ENCODE assay signal across 9 cellular contexts in the genomic region with DNA sequence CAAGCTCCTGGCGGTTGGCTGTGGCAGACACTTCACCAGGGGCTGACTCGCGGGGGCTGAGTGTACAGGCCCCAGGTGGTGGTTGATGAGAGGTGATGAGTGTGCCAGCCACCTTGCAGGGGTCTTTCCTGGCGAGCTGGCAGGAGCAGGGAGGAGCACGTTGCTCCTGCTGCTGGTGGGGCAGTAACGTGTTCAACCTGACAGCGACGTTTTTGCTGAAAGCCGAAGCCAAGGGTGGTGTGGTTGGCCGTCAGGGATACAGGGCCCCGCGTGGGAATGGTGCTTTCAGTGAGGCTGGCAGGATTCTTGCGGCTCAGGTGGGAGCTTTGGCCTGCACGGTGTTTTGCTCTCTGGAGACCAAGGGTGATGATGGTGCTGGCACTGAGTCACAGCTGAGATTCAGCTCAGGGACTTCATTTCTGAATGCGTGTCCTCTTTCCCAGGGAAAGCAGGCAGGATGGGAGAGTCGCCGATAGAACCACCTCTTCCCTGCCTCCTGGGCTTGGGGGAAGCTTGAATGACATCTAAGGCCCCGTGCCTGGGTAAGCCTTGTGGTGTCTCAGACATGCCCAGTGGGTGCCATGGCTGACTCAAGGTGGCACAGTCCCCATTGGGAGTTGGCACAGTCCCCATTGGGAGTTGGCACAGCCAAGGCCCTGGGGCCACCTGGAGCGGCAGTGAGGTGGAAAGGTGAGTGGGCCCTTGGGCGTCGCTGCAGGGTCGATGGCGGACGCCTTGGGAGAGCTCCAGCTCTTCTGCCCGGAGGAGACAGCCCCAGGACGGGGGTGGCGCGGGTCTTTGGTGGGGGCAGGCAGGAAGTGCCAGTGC. TPM values are rescaled to one million over a fixed set of nuclear protein-coding genes. Genes with fewer than 3 reads are reported as not detected.
DNase-seq lines count a peak whose midpoint lies in the region; ATAC-seq and TF ChIP-seq lines count a peak whose summit lies in the region.
"Had no signal": no experiment of that assay in that cellular context is flagged by ENCODE, and none has a peak within 500 bp of the region (broad histone marks: within the 10 kb centered on the region; RNA-seq: fewer than 3 reads in every experiment).

No MANE protein-coding gene starts in this region.

- POLR2A ChIA-PET in A673 (lab: Charles Lee; ENCODE audit: low non-redundant PET), result no interaction called here

- no TSS peak for BruUV-seq in A673 (replicated peaks; lab: Mats Ljungman, UMichigan)

- H3K27me3 ChIP-seq in A673 (replicated peaks; ENCODE audit: insufficient read depth, low read depth, low read length, poor library complexity) (no peaks in the 10 kb centered on the region), RWPE2 (ENCODE audit: insufficient read depth, poor library complexity, severe bottlenecking) (no peaks in the 10 kb centered on the region)

- peak overlapping the region; percentile 48 to 65 (median 59) for H3K4me3 Mint-ChIP-seq in nephron

- CTCF ChIA-PET in A673 (lab: Charles Lee), result interaction anchor here (0.6 kb wide), 2 partner anchors 38 to 202 kb away, joined by 3 read pairs; no protein-coding TSS in a partner anchor

- ATAC-seq in RWPE2 (ENCODE audit: low read depth) (no peak), GM19452 (IDR thresholded peaks at IDR 0.05; ENCODE audit: unreplicated experiment) (no peak)

- intact Hi-C loops in A673 (cut with micrococcal nuclease; ENCODE audit: unreplicated experiment), result no loop called here

- H3K4me1 Mint-ChIP-seq in nephron, result peaks cover 67% of the 10 kb centered on the region

- peak overlapping the region; percentile 20 for H3K4me3 ChIP-seq in A673 (ENCODE audit: low read depth, low read length, poor library complexity, severe bottlenecking)
- no peak overlapping the region for H3K4me3 ChIP-seq in RWPE2 (ENCODE audit: severe bottlenecking)
- peak overlapping the region; percentile 12 for H3K4me3 ChIP-seq in epithelial cell of esophagus (ENCODE audit: low read length)

- peak overlapping the region; percentile 87 to 95 (median 92) for H3K27ac Mint-ChIP-seq in nephron

- no peaks in the 10 kb centered on the region for H3K9me3 ChIP-seq in A673 (ENCODE audit: low read depth, low read length, poor library complexity, severe bottlenecking)
- no peaks in the 10 kb centered on the region for H3K9me3 ChIP-seq in RWPE2 (ENCODE audit: severe bottlenecking)

- peak overlapping the region; percentile 89 for H3K27ac ChIP-seq in A673 (ENCODE audit: low read depth, low read length, poor library complexity, severe bottlenecking)
- peak overlapping the region; percentile 74 for H3K27ac ChIP-seq in RWPE2 (ENCODE audit: poor library complexity, severe bottlenecking)
- H3K27ac ChIP-seq: KMS-11 had no signal

- DNase-seq in A673 (ENCODE audit: low spot score) (no peak), RWPE2 (ENCODE audit: low spot score) (no peak), epithelial cell of esophagus (ENCODE audit: low read depth) (peak; percentile 64), SIG-M5 (lab: John Stamatoyannopoulos, UW) (no peak), SHP77 (lab: John Stamatoyannopoulos, UW) (no peak), hippocampal formation (lab: John Stamatoyannopoulos, UW) (no peak)

- TF ChIP-seq CTCF in A673 (conservative IDR thresholded peaks at IDR 0.05; ENCODE audit: low read depth, low read length), result no peak
- no peak for TF ChIP-seq CTCF in RWPE2 (IDR thresholded peaks at IDR 0.05; ENCODE audit: poor library complexity, severe bottlenecking)
- no peak for TF ChIP-seq CTCF in epithelial cell of esophagus (IDR thresholded peaks at IDR 0.05; ENCODE audit: insufficient read depth, low read depth, low read length, missing control alignments)
- no peak for TF ChIP-seq CTCF in nephron (IDR thresholded peaks at IDR 0.05; ENCODE audit: unreplicated experiment in 3 of 3)

- no peaks in the 10 kb centered on the region for H3K27me3 Mint-ChIP-seq in nephron (ENCODE audit: low read depth)

- H3K9me3 Mint-ChIP-seq in nephron, result no peaks in the 10 kb centered on the region

- H3K4me1 ChIP-seq in A673 (ENCODE audit: insufficient read depth, low read length, poor library complexity, severe bottlenecking) (peaks cover 24% of the 10 kb centered on the region), RWPE2 (ENCODE audit: insufficient read depth, poor library complexity, severe bottlenecking) (peaks cover 23% of the 10 kb centered on the region)

- H3K36me3 ChIP-seq in A673 (ENCODE audit: insufficient read depth, low read length, poor library complexity, severe bottlenecking), result peaks cover 56% of the 10 kb centered on the region
- H3K36me3 ChIP-seq in RWPE2 (ENCODE audit: low read depth), result peaks cover 69% of the 10 kb centered on the region

- H3K36me3 Mint-ChIP-seq in nephron (ENCODE audit: low read depth), result peaks cover 27% of the 10 kb centered on the region

RNA-seq across cellular contexts. Expression of a gene that starts 8.8 kb away (rescaled TPM):
- 222 and 229 TPM in 2 replicates for total RNA-seq in A673 (2021)

RNA-seq across cellular contexts. Expression of a gene that starts 14.9 kb away (rescaled TPM):
- total RNA-seq in A673 (2021), result 18.8 and 28.5 TPM in 2 replicates

RNA-seq across cellular contexts. Expression of a gene that starts 22.0 kb away (rescaled TPM):
- total RNA-seq in A673 (2021), result 1,685 and 1,696 TPM in 2 replicates

RNA-seq across cellular contexts. Expression of a gene that starts 32.5 kb away (rescaled TPM):
- total RNA-seq in A673 (2021), result 101 and 111 TPM in 2 replicates

RNA-seq across cellular contexts. Expression of a gene that starts 33.7 kb away (rescaled TPM):
- 1.3 and 1.9 TPM in 2 replicates for total RNA-seq in A673 (2021)
